8 cellular contexts compared by ENCODE assay signal in genomic region chr12:9101018-9101687, GRCh38. TPM values are rescaled to one million over a fixed set of nuclear protein-coding genes. Genes with fewer than 3 reads are reported as not detected.
"Had no signal": no experiment of that assay in that cellular context is flagged by ENCODE, and none has a peak within 500 bp of the region (broad histone marks: within the 10 kb centered on the region; RNA-seq: fewer than 3 reads in every experiment).

No MANE protein-coding gene starts in this region.

- H3K4me3 ChIP-seq: GM12878 had no signal

- ATAC-seq: GM12878 had no signal

- DNase-seq: GDM1, GF-D8 had no signal

- FAIRE-seq: G401.6, GM12878, GM12892, GM18507, GM19239 had no signal

RNA-seq across cellular contexts. Expression of gene A2M, which starts 14.6 kb away (rescaled TPM):
- total RNA-seq: G401 had no signal
